In genomic region chr1:144461136-144461759, GRCh38 we compare ENCODE assay signal across 8 cellular contexts. TPM values are rescaled to one million over a fixed set of nuclear protein-coding genes. Genes with fewer than 3 reads are reported as not detected.
DNase-seq lines count a peak whose midpoint lies in the region; ATAC-seq and TF ChIP-seq lines count a peak whose summit lies in the region.
"Not testable (repeated sequence)": the region's sequence is repeated elsewhere in the genome, so short reads cannot be mapped to it uniquely, and the experiment has no call there.

Gene NBPF15, minus strand, starts transcription at chr1:144461669. Its CDS starts 21,666 bp downstream, at chr1:144440003.

- H3K9me3 ChIP-seq in ovary: not testable (repeated sequence)

- H3K9me3 Mint-ChIP-seq in T-helper 2 cell treated with Interferon-gamma antibody and Interleukin-4, amounts not matched to agents 5 μg/mL and 100 μg/mL, for 36 hours: not testable (repeated sequence)

- H3K27me3 ChIP-seq in ovary: not testable (repeated sequence)

- intact Hi-C loops in Right ventricle myocardium superior (cut with DNase I); ovary (cut with DNase I): not testable (repeated sequence)

- 1% methylated on average over 17 to 66 of the region's 71 CpGs for WGBS in ovary, 3 donors

- H3K27ac ChIP-seq in ovary: peak within 1 kb of the TSS; percentile 38 to 72

- TF ChIP-seq CTCF in NB4 (IDR thresholded peaks at IDR 0.05; ENCODE audit: low read depth, low read length); ovary (IDR thresholded peaks at IDR 0.05): not testable (repeated sequence)

- H3K36me3 Mint-ChIP-seq in T-helper 2 cell treated with Interferon-gamma antibody and Interleukin-4, amounts not matched to agents 5 μg/mL and 100 μg/mL, for 36 hours (ENCODE audit: low read depth): not testable (repeated sequence)

- peak; percentile 5 for DNase-seq in GM04504 (ENCODE audit: low read depth)
- peak; percentile 63 for DNase-seq in NB4 (ENCODE audit: low read depth)
- peak; percentile 71 for DNase-seq in T-helper 2 cell treated with Interferon-gamma antibody and Interleukin-4, amounts not matched to agents 5 μg/mL and 100 μg/mL, for 36 hours (ENCODE audit: low spot score)
- DNase-seq in amniotic epithelial cell (ENCODE audit: low read depth): peak; percentile 20
- DNase-seq in Right ventricle myocardium superior: peak; percentile 89
- peak; percentile 65 to 81 (median 76) for DNase-seq in ovary
- peak; percentile 2 for DNase-seq in stromal cell of bone marrow (ENCODE audit: low read depth)

- H3K4me3 ChIP-seq in NB4 (ENCODE audit: low read depth, low read length): peak within 1 kb of the TSS; percentile 40
- H3K4me3 ChIP-seq in ovary: peak within 1 kb of the TSS; percentile 72

- not testable (repeated sequence) for TF ChIP-seq EP300 in ovary (IDR thresholded peaks at IDR 0.05)

- not testable (repeated sequence) for H3K27me3 Mint-ChIP-seq in T-helper 2 cell treated with Interferon-gamma antibody and Interleukin-4, amounts not matched to agents 5 μg/mL and 100 μg/mL, for 36 hours (ENCODE audit: low read depth)

- not testable (repeated sequence) for H3K4me1 Mint-ChIP-seq in T-helper 2 cell treated with Interferon-gamma antibody and Interleukin-4, amounts not matched to agents 5 μg/mL and 100 μg/mL, for 36 hours (ENCODE audit: low read depth)

- H3K4me3 Mint-ChIP-seq in T-helper 2 cell treated with Interferon-gamma antibody and Interleukin-4, amounts not matched to agents 5 μg/mL and 100 μg/mL, for 36 hours: peak within 1 kb of the TSS; percentile 95

- ATAC-seq in HG02571 (IDR thresholded peaks at IDR 0.05; ENCODE audit: unreplicated experiment): peak; percentile 97
- peak; percentile 100 for ATAC-seq in Right ventricle myocardium superior (ENCODE audit: poor library complexity)

- not testable (repeated sequence) for H3K4me1 ChIP-seq in ovary (ENCODE audit: insufficient read depth)

- H3K27ac Mint-ChIP-seq in T-helper 2 cell treated with Interferon-gamma antibody and Interleukin-4, amounts not matched to agents 5 μg/mL and 100 μg/mL, for 36 hours: peak within 1 kb of the TSS; percentile 91

- TF ChIP-seq POLR2A in NB4 (IDR thresholded peaks at IDR 0.05; ENCODE audit: extremely low read depth, insufficient read length); ovary (IDR thresholded peaks at IDR 0.05): not testable (repeated sequence)

- H3K36me3 ChIP-seq in ovary: not testable (repeated sequence)

RNA-seq across cellular contexts. Expression of gene NBPF15, which starts in this region (rescaled TPM):
- total RNA-seq in Right ventricle myocardium superior (6.7 TPM), ovary (10 to 100 TPM in 6 of 7 donors, 1 to 10 TPM in 1; 9.1 to 35.2 (median 26.2) TPM)
- 10 to 100 TPM; 15.9 to 31.0 TPM for polyA plus RNA-seq in ovary

Comparison
In these comparisons a context has a peak if more than half of its experiments do, and no peak if none do; other contexts are left out.
1. Peak in every context shown above with its lines: DNase-seq, ATAC-seq, H3K4me3 ChIP-seq and H3K27ac ChIP-seq.
2. DNase-seq: peak in every context shown above with its lines; median percentile 89 in Right ventricle myocardium superior; 76 in ovary; 71 in T-helper 2 cell treated with Interferon-gamma antibody and Interleukin-4, amounts not matched to agents 5 μg/mL and 100 μg/mL, for 36 hours; 63 in NB4; 20 in amniotic epithelial cell; 5 in GM04504; 2 in stromal cell of bone marrow.